Comparison of ENCODE assay signal across 10 cellular contexts in genomic region chr5:95883185-95884020, GRCh38.
A peak's percentile ranks its signal among the peaks of the same experiment; 100 is the strongest.
DNase-seq lines count a peak whose midpoint lies in the region; ATAC-seq and TF ChIP-seq lines count a peak whose summit lies in the region.
"Had no signal": no experiment of that assay in that cellular context is flagged by ENCODE, and none has a peak within 500 bp of the region (broad histone marks: within the 10 kb centered on the region; RNA-seq: fewer than 3 reads in every experiment).

No MANE protein-coding gene starts in this region.

- peak overlapping the region; percentile 9 for H3K27ac Mint-ChIP-seq in stimulated activated naive CD8-positive, alpha-beta T cell treated with anti-CD3 and anti-CD28 coated beads, Interleukin-15, Interleukin-2, amounts not matched to agents 100 ng/mL and 50 ng/mL, for 24 hours
- H3K27ac Mint-ChIP-seq: activated T-cell treated with anti-CD3 and anti-CD28 coated beads, Interleukin-2, amount 50 U/mL, for 72 hours; T-helper 1 cell treated with Interleukin-12 subunit alpha and Interleukin-12 subunit beta and Interleukin-4 antibody, amounts not matched to agents 30 μg/mL and 1 μg/mL, for 36 hours had no signal

- peak; percentile 40 for DNase-seq in NCI-H510A treated with DMSO at 0.1 percent for 48 hours (lab: John Stamatoyannopoulos, UW)
- DNase-seq in NCI-H510A (lab: John Stamatoyannopoulos, UW) = no peak
- no peak for DNase-seq in NCI-H1105 (lab: John Stamatoyannopoulos, UW)
- DNase-seq in NCI-H1092 treated with DMSO at 0.1 percent for 48 hours (lab: John Stamatoyannopoulos, UW) = no peak
- no peak for DNase-seq in DMS79 (lab: John Stamatoyannopoulos, UW)
- DNase-seq: activated T-cell treated with anti-CD3 and anti-CD28 coated beads, Interleukin-2, amount 50 U/mL, for 72 hours had no signal

- no peak overlapping the region for H3K4me3 Mint-ChIP-seq in stimulated activated naive CD8-positive, alpha-beta T cell treated with anti-CD3 and anti-CD28 coated beads, Interleukin-15, Interleukin-2, amounts not matched to agents 100 ng/mL and 50 ng/mL, for 24 hours
- H3K4me3 Mint-ChIP-seq: activated T-cell treated with anti-CD3 and anti-CD28 coated beads, Interleukin-2, amount 50 U/mL, for 72 hours; T-helper 1 cell treated with Interleukin-12 subunit alpha and Interleukin-12 subunit beta and Interleukin-4 antibody, amounts not matched to agents 30 μg/mL and 1 μg/mL, for 36 hours had no signal

- H3K9me3 Mint-ChIP-seq in stimulated activated naive CD8-positive, alpha-beta T cell treated with anti-CD3 and anti-CD28 coated beads, Interleukin-15, Interleukin-2, amounts not matched to agents 100 ng/mL and 50 ng/mL, for 24 hours = no peaks in the 10 kb centered on the region
- H3K9me3 Mint-ChIP-seq: activated T-cell treated with anti-CD3 and anti-CD28 coated beads, Interleukin-2, amount 50 U/mL, for 72 hours; T-helper 1 cell treated with Interleukin-12 subunit alpha and Interleukin-12 subunit beta and Interleukin-4 antibody, amounts not matched to agents 30 μg/mL and 1 μg/mL, for 36 hours had no signal

- no peaks in the 10 kb centered on the region for H3K27me3 Mint-ChIP-seq in stimulated activated naive CD8-positive, alpha-beta T cell treated with anti-CD3 and anti-CD28 coated beads, Interleukin-15, Interleukin-2, amounts not matched to agents 100 ng/mL and 50 ng/mL, for 24 hours

- TF ChIP-seq CTCF in VCaP (conservative IDR thresholded peaks at IDR 0.05) = no peak

- peaks cover 9% of the 10 kb centered on the region for H3K4me1 Mint-ChIP-seq in stimulated activated naive CD8-positive, alpha-beta T cell treated with anti-CD3 and anti-CD28 coated beads, Interleukin-15, Interleukin-2, amounts not matched to agents 100 ng/mL and 50 ng/mL, for 24 hours (ENCODE audit: low read depth)

- ATAC-seq in HG02852 (IDR thresholded peaks at IDR 0.05; ENCODE audit: unreplicated experiment) = peak; percentile 66

- peak overlapping the region; percentile 6; the same call in 1 of the 2 replicates for H3K27ac ChIP-seq in VCaP

- H3K36me3 Mint-ChIP-seq in stimulated activated naive CD8-positive, alpha-beta T cell treated with anti-CD3 and anti-CD28 coated beads, Interleukin-15, Interleukin-2, amounts not matched to agents 100 ng/mL and 50 ng/mL, for 24 hours (ENCODE audit: low read depth) = peaks cover 11% of the 10 kb centered on the region
